8 cellular contexts compared by ENCODE assay signal in genomic region chr1:23959461-23960290, GRCh38. TPM values are rescaled to one million over a fixed set of nuclear protein-coding genes. Genes with fewer than 3 reads are reported as not detected.
DNase-seq lines count a peak whose midpoint lies in the region; ATAC-seq and TF ChIP-seq lines count a peak whose summit lies in the region.

Gene PNRC2, plus strand, starts transcription at chr1:23959828. Its CDS starts 1,630 bp downstream, at chr1:23961458.

- H3K4me3 Mint-ChIP-seq in nephron progenitor cell, result peak within 1 kb of the TSS; percentile 100
- peak within 1 kb of the TSS; percentile 98 to 100 for H3K4me3 Mint-ChIP-seq in stimulated activated naive CD8-positive, alpha-beta T cell treated with anti-CD3 and anti-CD28 coated beads, Interleukin-15, amount 100 ng/mL, for 72 hours

- peak; percentile 97 for DNase-seq in EH (ENCODE audit: low read depth)
- DNase-seq in H7, result peak; percentile 99
- DNase-seq in M059J (ENCODE audit: low read depth), result peak; percentile 97
- DNase-seq in SHP77 treated with DMSO at 0.1 percent for 48 hours (lab: John Stamatoyannopoulos, UW), result peak; percentile 80
- peak; percentile 99 for DNase-seq in activated effector memory CD4-positive, alpha-beta T cell treated with anti-CD3 and anti-CD28 coated beads, Interleukin-2, amount 50 U/mL, for 16 hours
- DNase-seq in fibroblast of pulmonary artery (ENCODE audit: low read depth), result peak; percentile 96
- DNase-seq in nephron progenitor cell, result peak; percentile 96
- DNase-seq in stimulated activated naive CD8-positive, alpha-beta T cell treated with anti-CD3 and anti-CD28 coated beads, Interleukin-15, amount 100 ng/mL, for 72 hours, result peak; percentile 97 to 98

- TF ChIP-seq CTCF in fibroblast of pulmonary artery (IDR thresholded peaks at IDR 0.05; ENCODE audit: low read length, missing control alignments) (no peak), nephron progenitor cell (IDR thresholded peaks at IDR 0.05) (no peak)

- peak within 1 kb of the TSS; percentile 100 for H3K27ac Mint-ChIP-seq in nephron progenitor cell
- H3K27ac Mint-ChIP-seq in stimulated activated naive CD8-positive, alpha-beta T cell treated with anti-CD3 and anti-CD28 coated beads, Interleukin-15, amount 100 ng/mL, for 72 hours, result peak within 1 kb of the TSS; percentile 100

- peak within 1 kb of the TSS; percentile 85 for H3K4me3 ChIP-seq in H7 (ENCODE audit: insufficient read depth, low read depth, low read length)
- peak within 1 kb of the TSS; percentile 89 for H3K4me3 ChIP-seq in fibroblast of pulmonary artery (replicated peaks; ENCODE audit: low read depth, low read length)

- H3K36me3 ChIP-seq in H7 (replicated peaks; ENCODE audit: control insufficient read depth, insufficient read depth, low read length), result peaks cover 1% of the 10 kb centered on the region

- peaks cover 25% of the 10 kb centered on the region for H3K36me3 Mint-ChIP-seq in nephron progenitor cell (ENCODE audit: low read depth)

- no peaks in the 10 kb centered on the region for H3K27me3 ChIP-seq in H7 (ENCODE audit: control insufficient read depth, insufficient read depth, low read length)

- ATAC-seq in stimulated activated naive CD8-positive, alpha-beta T cell treated with anti-CD3 and anti-CD28 coated beads, Interleukin-15, amount 100 ng/mL, for 72 hours, result peak; percentile 89

- H3K4me1 Mint-ChIP-seq in nephron progenitor cell, result peaks cover 62% of the 10 kb centered on the region
- peaks cover 55% of the 10 kb centered on the region for H3K4me1 Mint-ChIP-seq in stimulated activated naive CD8-positive, alpha-beta T cell treated with anti-CD3 and anti-CD28 coated beads, Interleukin-15, amount 100 ng/mL, for 72 hours

- no peaks in the 10 kb centered on the region for H3K9me3 Mint-ChIP-seq in nephron progenitor cell
- H3K9me3 Mint-ChIP-seq in stimulated activated naive CD8-positive, alpha-beta T cell treated with anti-CD3 and anti-CD28 coated beads, Interleukin-15, amount 100 ng/mL, for 72 hours, result no peaks in the 10 kb centered on the region

- no peaks in the 10 kb centered on the region for H3K27me3 Mint-ChIP-seq in nephron progenitor cell (ENCODE audit: low read depth, poor library complexity)
- no peaks in the 10 kb centered on the region for H3K27me3 Mint-ChIP-seq in stimulated activated naive CD8-positive, alpha-beta T cell treated with anti-CD3 and anti-CD28 coated beads, Interleukin-15, amount 100 ng/mL, for 72 hours

RNA-seq across cellular contexts. Expression of gene PNRC2, which starts in this region (rescaled TPM):
- 144 and 147 TPM in 2 replicates for total RNA-seq in H7 (2014; rRNA removed; shearing (Covaris generic))
- total RNA-seq in M059J (2014; rRNA removed; shearing (Covaris generic)), result 89.5 and 148 TPM in 2 replicates

Comparison
In these comparisons a context has a peak if more than half of its experiments do, and no peak if none do; other contexts are left out.
1. Peak in every context shown above with its lines: DNase-seq, ATAC-seq and H3K4me3 ChIP-seq.